In the genomic region with DNA sequence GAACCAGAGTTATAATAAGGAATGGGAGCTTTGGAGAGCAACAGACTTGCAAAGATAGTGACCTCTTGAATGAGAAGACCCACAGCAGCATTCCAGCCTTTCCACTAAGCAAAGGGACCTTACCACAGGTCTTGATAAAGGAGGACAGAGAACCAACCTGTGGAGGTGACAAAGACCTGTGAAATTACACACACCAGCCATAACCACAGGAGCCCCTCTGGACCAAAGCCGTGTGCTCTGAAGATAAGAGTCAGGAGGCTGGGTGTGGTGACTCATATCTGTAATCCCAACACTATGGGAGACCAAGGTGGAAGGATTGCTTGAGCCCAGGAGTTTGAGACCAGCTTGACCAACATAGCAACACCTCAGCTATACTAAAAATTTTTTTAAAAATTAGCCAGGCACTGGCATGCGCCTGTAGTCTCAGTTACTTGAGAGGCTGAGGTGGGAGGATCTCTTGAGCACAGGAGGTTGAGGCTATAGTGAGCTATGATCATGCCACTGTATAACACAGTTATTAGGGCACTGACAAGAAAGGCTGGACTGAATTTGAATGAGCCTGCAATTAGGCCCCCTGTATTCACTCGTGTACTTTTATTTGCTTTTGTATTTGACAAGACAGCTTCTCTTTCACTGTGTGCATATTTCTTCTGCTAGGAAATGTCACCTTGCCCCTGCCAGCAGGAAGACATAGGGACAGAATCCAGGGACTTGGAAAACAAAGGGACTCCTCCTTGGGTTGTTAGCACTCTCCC, we compare ENCODE assay signal across 23 cellular contexts. TPM values are rescaled to one million over a fixed set of nuclear protein-coding genes. Genes with fewer than 3 reads are reported as not detected.
DNase-seq lines count a peak whose midpoint lies in the region; ATAC-seq, FAIRE-seq and TF ChIP-seq lines count a peak whose summit lies in the region.
"Had no signal": no experiment of that assay in that cellular context is flagged by ENCODE, and none has a peak within 500 bp of the region (broad histone marks: within the 10 kb centered on the region; RNA-seq: fewer than 3 reads in every experiment).

No MANE protein-coding gene starts in this region.

- no peaks in the 10 kb centered on the region for H3K79me2 ChIP-seq in K562 (ENCODE audit: control insufficient read depth, insufficient read depth, low read length)

- H3K27ac ChIP-seq in K562 (ENCODE audit: extremely low read depth, low read depth, low read length) (peak overlapping the region; percentile 9; the same call in 1 of the 3 replicates), thyroid gland (peak overlapping the region; percentile 19 to 38 (median 33))
- H3K27ac ChIP-seq: epithelial cell of prostate, heart left ventricle, psoas muscle, upper lobe of right lung had no signal

- peak in 1 of 2 experiments; percentile 15; a peak in 1 of 4 replicates for TF ChIP-seq RAD21 in K562 (CRISPR knock-in tag; conservative IDR thresholded peaks at IDR 0.05 in 1 of 2, IDR thresholded peaks at IDR 0.05 in 1 of 2)

- H3K4me3 ChIP-seq in K562: no peak overlapping the region
- H3K4me3 ChIP-seq in thyroid gland (replicated peaks in 1 of 3): no peak overlapping the region
- H3K4me3 ChIP-seq: A549, body of pancreas, GM12878, heart left ventricle, psoas muscle, upper lobe of right lung had no signal

- intact Hi-C loops in K562 (cut with micrococcal nuclease): loop anchor here (5.0 kb wide), 1 partner anchor 66 kb away; the partner anchor contains the start of gene TMEM267
- intact Hi-C loops in thyroid gland (cut with DNase I): no loop called here

- FAIRE-seq in K562 (lab: Jason Lieb, UNC): peak; percentile 97
- FAIRE-seq: A549, GM12878 had no signal

- peaks cover 14 to 20% of the 10 kb centered on the region in 2 experiments for H3K4me1 ChIP-seq in K562 (replicated peaks in 1 of 2; ENCODE audit: control insufficient read depth in 2 of 2, insufficient read depth in 2 of 2, low read length in 2 of 2)
- peaks cover 47 to 48% of the 10 kb centered on the region in 2 donors for H3K4me1 ChIP-seq in thyroid gland
- H3K4me1 ChIP-seq: heart left ventricle, psoas muscle, upper lobe of right lung had no signal

- TF ChIP-seq EP300 in K562 (IDR thresholded peaks at IDR 0.05; ENCODE audit: low read length): peak; percentile 88

- H3K27me3 ChIP-seq in K562 (ENCODE audit: control insufficient read depth in 2 of 2, insufficient read depth in 2 of 2, low read length in 2 of 2): no peaks in the 10 kb centered on the region
- no peaks in the 10 kb centered on the region for H3K27me3 ChIP-seq in thyroid gland
- H3K27me3 ChIP-seq: body of pancreas, heart left ventricle, upper lobe of right lung had no signal

- H2AFZ ChIP-seq in K562 (ENCODE audit: low read depth, low read length): peak overlapping the region; percentile 11; the same call in 1 of the 2 replicates

- BruUV-seq in K562 (replicated peaks; lab: Mats Ljungman, UMichigan): no TSS peak

- TF ChIP-seq CTCF in K562 (IDR thresholded peaks at IDR 0.05 in 2 of 3, conservative IDR thresholded peaks at IDR 0.05 in 1 of 3; ENCODE audit: insufficient read depth in 2 of 3, low read depth in 1 of 3, low read length in 3 of 3): no peak
- TF ChIP-seq CTCF in thyroid gland (IDR thresholded peaks at IDR 0.05): no peak

- DNase-seq in NCI-H510A treated with DMSO at 0.1 percent for 48 hours (lab: John Stamatoyannopoulos, UW): peak; percentile 42
- no peak for DNase-seq in NCI-H510A (lab: John Stamatoyannopoulos, UW)
- peak; percentile 36 for DNase-seq in NCI-H748 treated with DMSO at 0.1 percent for 48 hours (lab: John Stamatoyannopoulos, UW)
- peak; percentile 63 to 92 (median 78) for DNase-seq in K562 (ENCODE audit: extremely low read depth in 1 of 4, low spot score in 3 of 4)
- DNase-seq in thyroid gland: no peak
- no peak for DNase-seq in CD1c-positive myeloid dendritic cell (ENCODE audit: extremely low spot score)
- DNase-seq in stimulated activated CD4-positive, alpha-beta T cell treated with anti-CD3 and anti-CD28 coated beads, Interleukin-4, amount 100 ng/mL, for 1 hour: no peak
- DNase-seq: activated CD4-positive, alpha-beta memory T cell treated with anti-CD3 and anti-CD28 coated beads, Interleukin-2, amount 10 ng/mL, durations not matched to agents 7 days and 5 days; activated effector memory CD4-positive, alpha-beta T cell treated with anti-CD3 and anti-CD28 coated beads, Interleukin-2, amount 50 U/mL, for 16 hours; body of pancreas; DMS79 treated with DMSO at 0.1 percent for 48 hours; heart left ventricle; NCI-H1048; NCI-H2029; psoas muscle; substantia nigra; T1000; upper lobe of right lung had no signal

- H3K36me3 ChIP-seq in K562 (ENCODE audit: control insufficient read depth, insufficient read depth, low read length) (no peaks in the 10 kb centered on the region), thyroid gland (no peaks in the 10 kb centered on the region)
- H3K36me3 ChIP-seq: heart left ventricle, upper lobe of right lung had no signal

- no peak for TF ChIP-seq POLR2A in K562 (conservative IDR thresholded peaks at IDR 0.05)
- TF ChIP-seq POLR2A in thyroid gland (IDR thresholded peaks at IDR 0.05): no peak

- H4K20me1 ChIP-seq in K562 (replicated peaks; ENCODE audit: control insufficient read depth, insufficient read depth, low read length): no peaks in the 10 kb centered on the region

- H3K9ac ChIP-seq in K562 (ENCODE audit: insufficient read depth in 1 of 2, low read depth in 2 of 2, low read length in 2 of 2): no peak overlapping the region; a peak in 1 of 4 replicates

- ATAC-seq in K562 (peak; percentile 95), SK-N-SH treated with all-trans-retinoic acid at 6 μM for 48 hours (no peak)
- ATAC-seq: GM12878, heart left ventricle, psoas muscle, upper lobe of right lung had no signal

- H3K9me1 ChIP-seq in K562 (ENCODE audit: control insufficient read depth, insufficient read depth, low read length): peaks cover 5% of the 10 kb centered on the region

- peak overlapping the region; percentile 20; the same call in 1 of the 2 replicates for H3K4me2 ChIP-seq in K562 (ENCODE audit: insufficient read depth, low read length)
- H3K4me2 ChIP-seq: A549 had no signal

- CTCF ChIA-PET in K562 (lab: Yijun Ruan, JAX; ENCODE audit: low intra/inter-chr PET ratio): no interaction called here

- in situ Hi-C loops in K562 (cut with MboI): no loop called here

- no peaks in the 10 kb centered on the region for H3K9me3 ChIP-seq in K562 (replicated peaks; ENCODE audit: control insufficient read depth, insufficient read depth, low read depth, low read length)
- H3K9me3 ChIP-seq in thyroid gland: no peaks in the 10 kb centered on the region
- H3K9me3 ChIP-seq: A549, body of pancreas, heart left ventricle, psoas muscle, upper lobe of right lung had no signal

- 0% methylated on average over 3 of the region's 3 CpGs for WGBS in K562 (ENCODE audit: insufficient coverage, low coverage, missing lambda C conversion rate)
- WGBS in thyroid gland, 2 donors: 82 to 88% methylated on average over 3 of the region's 3 CpGs

- POLR2A ChIA-PET in K562 (lab: Yijun Ruan, JAX): interaction anchor here (0.6 to 1.8 kb wide), 8 partner anchors 10 to 1678 kb away, joined by 3 to 5 read pairs (median 3); partner anchors contain the start of gene TMEM267

TF ChIP-seq in K562, 482 proteins besides CTCF, POLR2A, EP300 and RAD21 (continues in another document):
- TF ChIP-seq KLF16 (IDR thresholded peaks at IDR 0.05) (peak; percentile 81; the same call in 1 of the 2 replicates), SRSF3 (IDR thresholded peaks at IDR 0.05; ENCODE audit: insufficient read depth, low read length) (no peak), NCOR1 (IDR thresholded peaks at IDR 0.05) (peak; percentile 89), RFX1 (IDR thresholded peaks at IDR 0.05) (no peak), CHD4 (IDR thresholded peaks at IDR 0.05; ENCODE audit: insufficient read depth, insufficient replicate concordance, low read depth, low read length, poor library complexity, severe bottlenecking) (no peak), ILK (tag; IDR thresholded peaks at IDR 0.05; ENCODE audit: borderline replicate concordance, low read depth) (no peak), NR2C1 (IDR thresholded peaks at IDR 0.05) (no peak), NR2C1 (tag; IDR thresholded peaks at IDR 0.05) (0 out of 2 replicates have a peak, but pooled peaks have one; percentile 32), U2AF2 (optimal IDR thresholded peaks at IDR 0.05; ENCODE audit: low read depth, low read length) (no peak)

TF ChIP-seq in SK-N-SH treated with all-trans-retinoic acid at 6 μM for 48 hours, 23 proteins besides CTCF, POLR2A, EP300 and RAD21 (continues in another document):
- TF ChIP-seq BACH2 (CRISPR knock-in tag; IDR thresholded peaks at IDR 0.05; ENCODE audit: borderline replicate concordance): no peak

RNA-seq across cellular contexts. Expression of gene CCL28, which starts 4.2 kb away (rescaled TPM):
- not detected in 2 replicates for total RNA-seq in K562 (2011; cell fraction: chromatin; rRNA removed; ENCODE audit: low replicate concordance)
- not detected in 2 replicates for total RNA-seq in K562 (2011; cell fraction: nucleolus; rRNA removed)
- total RNA-seq in K562 (2011; cell fraction: nucleoplasm; rRNA removed): not detected in 2 replicates
- total RNA-seq in K562 (2014; rRNA removed) (not detected in 2 replicates), K562 (2014; rRNA removed; fragmentation: Illumina TruSeq; extraction: Trizol) (not detected in 2 replicates), K562 (2015; rRNA removed; fragmentation: Illumina TruSeq; extraction: Trizol) (not detected in 2 replicates), K562 (2021) (not detected in 2 replicates), thyroid gland (10 to 100 TPM; 21.5 to 44.7 (median 32.7) TPM)
- polyA plus RNA-seq in K562 (2011; rRNA removed) (0.11 TPM in 1 of 2 replicates, not detected in the other), K562 (2014; fragmentation: Illumina TruSeq; extraction: Trizol) (not detected in 2 replicates), K562 (2014; fragmentation: Nextera tagmentation; extraction: Ambion mirVana) (not detected), K562 (2014; rRNA removed) (not detected in 2 replicates)
- polyA plus RNA-seq in K562 (2011; cell fraction: cytosol; rRNA removed): 0.06 TPM in 1 of 2 replicates, not detected in the other
- 0.04 TPM in 1 of 2 replicates, not detected in the other for polyA plus RNA-seq in K562 (2011; cell fraction: nucleus; rRNA removed)
- not detected in 2 replicates for polyA plus RNA-seq in K562 (2012)
- not detected in 2 replicates for polyA minus RNA-seq in K562 (2011; rRNA and poly(A)+ RNA removed)
- polyA minus RNA-seq in K562 (2011; cell fraction: cytosol; rRNA and poly(A)+ RNA removed): not detected in 2 replicates
- polyA minus RNA-seq in K562 (2011; cell fraction: nucleus; rRNA and poly(A)+ RNA removed): not detected in 2 replicates
- total RNA-seq: H4 had no signal

Comparison
In these comparisons a context has a peak if more than half of its experiments do, and no peak if none do; other contexts are left out.
1. DNase-seq: peak in NCI-H510A treated with DMSO at 0.1 percent for 48 hours (single experiment), NCI-H748 treated with DMSO at 0.1 percent for 48 hours (single experiment) and K562 (4 of 4); none in NCI-H510A (single experiment), thyroid gland (0 of 2), CD1c-positive myeloid dendritic cell (single experiment) and stimulated activated CD4-positive, alpha-beta T cell treated with anti-CD3 and anti-CD28 coated beads, Interleukin-4, amount 100 ng/mL, for 1 hour (single experiment).
2. RNA of gene CCL28, which starts 4.2 kb away (total RNA-seq): 21.5 to 44.7 TPM in thyroid gland; not detected in K562; every median in the first group is over 10 times any median in the second.